15 cellular contexts compared by ENCODE assay signal in genomic region chr3:32326791-32327190, GRCh38.
DNase-seq lines count a peak whose midpoint lies in the region; ATAC-seq and TF ChIP-seq lines count a peak whose summit lies in the region.
"Had no signal": no experiment of that assay in that cellular context is flagged by ENCODE, and none has a peak within 500 bp of the region (broad histone marks: within the 10 kb centered on the region; RNA-seq: fewer than 3 reads in every experiment).

No MANE protein-coding gene starts in this region.

- ATAC-seq in GM23338 (no peak), left lobe of liver (no peak), HG02870 (IDR thresholded peaks at IDR 0.05; ENCODE audit: unreplicated experiment) (no peak)
- ATAC-seq: CD8-positive, alpha-beta T cell had no signal

- 0 out of 2 replicates have a peak, but pooled peaks cover 4% of the 10 kb centered on the region for H3F3A ChIP-seq in GM23338 (replicated peaks; ENCODE audit: low read depth)

- H3K27ac ChIP-seq in GM23338 (ENCODE audit: low read depth), result no peak overlapping the region
- H3K27ac ChIP-seq in thymus (ENCODE audit: low read depth), result peak overlapping the region; percentile 31
- no peak overlapping the region for H3K27ac ChIP-seq in brain microvascular endothelial cell
- H3K27ac ChIP-seq: C4-2B had no signal

- DNase-seq in GM23338 (ENCODE audit: low spot score) (no peak), left lobe of liver (ENCODE audit: low spot score) (peak; percentile 18), brain microvascular endothelial cell (no peak), RKO (ENCODE audit: low spot score) (no peak)
- DNase-seq: Caco-2; CD4-positive, CD25-positive, alpha-beta regulatory T cell; CD8-positive, alpha-beta T cell; DMS153; DND-41; GDM1; GOT3; HCEC 1CT had no signal

- H4K20me1 ChIP-seq in GM23338 (replicated peaks; ENCODE audit: insufficient read depth), result no peaks in the 10 kb centered on the region; the same call in 1 of the 2 replicates

- no peaks in the 10 kb centered on the region for H3K36me3 ChIP-seq in GM23338 (ENCODE audit: insufficient read depth)
- no peaks in the 10 kb centered on the region for H3K36me3 ChIP-seq in thymus (ENCODE audit: control insufficient read depth, insufficient read depth)
- H3K36me3 ChIP-seq in brain microvascular endothelial cell (replicated peaks), result no peaks in the 10 kb centered on the region

- in situ Hi-C loops in brain microvascular endothelial cell (cut with HindIII; ENCODE audit: low pct_ligation_motif_present, low sequenced_read_pairs), result no loop called here

- no peak overlapping the region for H2AFZ ChIP-seq in GM23338

- peak overlapping the region; percentile 79 for H3K27ac Mint-ChIP-seq in GM23338
- H3K27ac Mint-ChIP-seq: CD4-positive, CD25-positive, alpha-beta regulatory T cell; CD8-positive, alpha-beta T cell had no signal

- H3K79me2 ChIP-seq in GM23338 (replicated peaks; ENCODE audit: insufficient read depth), result no peaks in the 10 kb centered on the region

- no peaks in the 10 kb centered on the region for H3K36me3 Mint-ChIP-seq in GM23338 (ENCODE audit: low read depth)
- H3K36me3 Mint-ChIP-seq: CD4-positive, CD25-positive, alpha-beta regulatory T cell; CD8-positive, alpha-beta T cell had no signal

- H3K4me2 ChIP-seq in GM23338, result no peak overlapping the region

- peaks cover 38% of the 10 kb centered on the region for H3K4me1 Mint-ChIP-seq in GM23338

- H3K9me3 Mint-ChIP-seq in GM23338, result no peaks in the 10 kb centered on the region
- H3K9me3 Mint-ChIP-seq: CD8-positive, alpha-beta T cell had no signal

- H3K27me3 ChIP-seq in GM23338 (ENCODE audit: insufficient read depth) (no peaks in the 10 kb centered on the region), thymus (ENCODE audit: control insufficient read depth, insufficient read depth) (no peaks in the 10 kb centered on the region), brain microvascular endothelial cell (replicated peaks) (no peaks in the 10 kb centered on the region)

- H3K9me2 ChIP-seq in GM23338 (ENCODE audit: insufficient read depth), result peaks cover 1% of the 10 kb centered on the region; the same call in 1 of the 2 replicates

- H3K4me3 ChIP-seq in GM23338 (no peak overlapping the region), thymus (ENCODE audit: low read length) (no peak overlapping the region), brain microvascular endothelial cell (ENCODE audit: low read depth, low read length) (no peak overlapping the region)

- H3K9me3 ChIP-seq in thymus (ENCODE audit: control insufficient read depth), result no peaks in the 10 kb centered on the region
- H3K9me3 ChIP-seq: Caco-2 had no signal

- 94% methylated on average over 2 of the region's 2 CpGs for WGBS in thymus

- H3K27me3 Mint-ChIP-seq in GM23338 (ENCODE audit: insufficient read depth, low read depth, poor library complexity), result peaks cover 2% of the 10 kb centered on the region
- H3K27me3 Mint-ChIP-seq: CD4-positive, CD25-positive, alpha-beta regulatory T cell had no signal

- no peak for TF ChIP-seq CTCF in GM23338 (conservative IDR thresholded peaks at IDR 0.05; ENCODE audit: low read depth in 2 of 2)
- TF ChIP-seq CTCF in brain microvascular endothelial cell (IDR thresholded peaks at IDR 0.05; ENCODE audit: low read depth, low read length, missing control alignments), result no peak

- H3K4me1 ChIP-seq in GM23338 (ENCODE audit: insufficient read depth), result peaks cover 25% of the 10 kb centered on the region
- H3K4me1 ChIP-seq in thymus (ENCODE audit: control insufficient read depth, insufficient read depth, low read length), result peaks cover 22% of the 10 kb centered on the region
- H3K4me1 ChIP-seq: Caco-2 had no signal

- H3K4me3 Mint-ChIP-seq in GM23338, result no peak overlapping the region
- H3K4me3 Mint-ChIP-seq: CD4-positive, CD25-positive, alpha-beta regulatory T cell; CD8-positive, alpha-beta T cell had no signal

TF ChIP-seq in GM23338, 12 proteins besides CTCF, POLR2A, EP300 and RAD21 (continues in another document):
- no peak for TF ChIP-seq ZNF331 (CRISPR knock-in tag; IDR thresholded peaks at IDR 0.05; ENCODE audit: low read depth)
- TF ChIP-seq REST (IDR thresholded peaks at IDR 0.05; ENCODE audit: unreplicated experiment), result no peak
- TF ChIP-seq ZNF462 (CRISPR knock-in tag; IDR thresholded peaks at IDR 0.05), result no peak
- no peak for TF ChIP-seq EZH2phosphoT487 (IDR thresholded peaks at IDR 0.05; ENCODE audit: unreplicated experiment)
- TF ChIP-seq EZH2 (IDR thresholded peaks at IDR 0.05; ENCODE audit: low read depth, unreplicated experiment), result no peak
- TF ChIP-seq ZNF114 (CRISPR knock-in tag; IDR thresholded peaks at IDR 0.05), result no peak
- no peak for TF ChIP-seq STAT1 (IDR thresholded peaks at IDR 0.05; ENCODE audit: unreplicated experiment)
